Comparison of ENCODE assay signal across 9 cellular contexts in the genomic region with DNA sequence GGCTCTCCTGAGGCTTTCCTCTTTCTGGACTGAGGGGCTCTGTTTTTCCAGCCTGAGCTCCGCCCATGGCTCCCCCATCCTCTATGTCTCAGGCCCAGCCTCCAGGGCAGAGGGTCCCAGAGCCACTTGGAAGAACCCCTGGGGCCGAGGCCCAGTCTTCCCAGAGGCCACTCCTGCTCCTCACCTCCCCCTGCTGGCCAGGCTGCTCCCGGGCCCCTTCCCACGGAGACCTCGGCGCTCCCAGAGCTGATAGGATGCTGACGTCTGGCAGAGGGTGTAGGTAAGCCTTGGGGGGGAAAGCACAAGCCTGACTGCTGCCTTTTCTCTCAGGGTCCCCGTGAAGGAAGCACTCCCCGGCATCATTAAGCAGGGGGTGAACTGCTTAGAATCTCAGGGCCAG. TPM values are rescaled to one million over a fixed set of nuclear protein-coding genes. Genes with fewer than 3 reads are reported as not detected.
DNase-seq lines count a peak whose midpoint lies in the region; ATAC-seq and TF ChIP-seq lines count a peak whose summit lies in the region.
"Had no signal": no experiment of that assay in that cellular context is flagged by ENCODE, and none has a peak within 500 bp of the region (broad histone marks: within the 10 kb centered on the region; RNA-seq: fewer than 3 reads in every experiment).

No MANE protein-coding gene starts in this region.

- H3K36me3 ChIP-seq in CD8-positive, alpha-beta memory T cell (ENCODE audit: insufficient read depth, low read length) = no peaks in the 10 kb centered on the region

- peaks cover 48% of the 10 kb centered on the region for H3K27me3 ChIP-seq in AG04450 (ENCODE audit: control insufficient read depth, insufficient read depth, low read length)
- H3K27me3 ChIP-seq in CD8-positive, alpha-beta memory T cell (ENCODE audit: insufficient read depth, low read length, poor library complexity, severe bottlenecking) = no peaks in the 10 kb centered on the region

- no peaks in the 10 kb centered on the region for H3K9me3 ChIP-seq in AG04450 (ENCODE audit: control insufficient read depth, insufficient read depth, low read length)
- no peaks in the 10 kb centered on the region for H3K9me3 ChIP-seq in CD8-positive, alpha-beta memory T cell (ENCODE audit: low read length)

- H3K36me3 Mint-ChIP-seq in CD8-positive, alpha-beta memory T cell = no peaks in the 10 kb centered on the region
- H3K36me3 Mint-ChIP-seq: activated naive CD8-positive, alpha-beta T cell had no signal

- no peaks in the 10 kb centered on the region for H3K4me1 ChIP-seq in CD8-positive, alpha-beta memory T cell (ENCODE audit: insufficient read depth, low read length)

- H3K27ac ChIP-seq in AG04450 (ENCODE audit: low read depth, low read length) (no peak overlapping the region), VCaP (peak overlapping the region; percentile 1; the same call in 1 of the 2 replicates)
- no peak overlapping the region for H3K27ac ChIP-seq in CD8-positive, alpha-beta memory T cell (ENCODE audit: low read depth, low read length)

- POLR2A ChIA-PET in AG04450 (lab: Yijun Ruan, JAX) = no interaction called here
- POLR2A ChIA-PET in CD8-positive, alpha-beta memory T cell (lab: Charles Lee) = no interaction called here

- ATAC-seq in GM18498 (IDR thresholded peaks at IDR 0.05; ENCODE audit: unreplicated experiment) (no peak), HG03045 (IDR thresholded peaks at IDR 0.05; ENCODE audit: unreplicated experiment) (no peak)

- H3K27me3 Mint-ChIP-seq in CD8-positive, alpha-beta memory T cell = peaks cover 17 to 18% of the 10 kb centered on the region in 2 donors

- H3K4me3 ChIP-seq in AG04450 (ENCODE audit: low read depth, low read length) = no peak overlapping the region
- H3K4me3 ChIP-seq in CD8-positive, alpha-beta memory T cell (ENCODE audit: low read length) = no peak overlapping the region

- no peaks in the 10 kb centered on the region for H3K4me1 Mint-ChIP-seq in CD8-positive, alpha-beta memory T cell

- no peak overlapping the region for H3K27ac Mint-ChIP-seq in CD8-positive, alpha-beta memory T cell
- H3K27ac Mint-ChIP-seq: activated naive CD8-positive, alpha-beta T cell had no signal

- TF ChIP-seq CTCF in AG04450 (IDR thresholded peaks at IDR 0.05; ENCODE audit: low read depth, low read length) (peak; percentile 75), GM12872 (IDR thresholded peaks at IDR 0.05; ENCODE audit: insufficient read depth, low read depth, low read length) (peak; percentile 65), VCaP (conservative IDR thresholded peaks at IDR 0.05) (peak; percentile 47)

- DNase-seq in AG04450 (ENCODE audit: low read depth, low spot score) = no peak
- peak; percentile 9 for DNase-seq in iris pigment epithelial cell (ENCODE audit: low read depth)
- DNase-seq in SKM-1 (lab: John Stamatoyannopoulos, UW; ENCODE audit: unreplicated experiment) = no peak
- no peak for DNase-seq in CD8-positive, alpha-beta memory T cell

- CTCF ChIA-PET in AG04450 (lab: Charles Lee) = interaction anchor here (0.7 to 5.1 kb wide), 18 partner anchors 10 to 217 kb away, joined by 3 to 76 read pairs (median 4); no protein-coding TSS in a partner anchor
- CTCF ChIA-PET in CD8-positive, alpha-beta memory T cell (lab: Charles Lee) = interaction anchor here (1.0 kb wide), 1 partner anchor 21 kb away, joined by 3 read pairs; no protein-coding TSS in a partner anchor

- no peak overlapping the region for H3K4me3 Mint-ChIP-seq in CD8-positive, alpha-beta memory T cell
- H3K4me3 Mint-ChIP-seq: activated naive CD8-positive, alpha-beta T cell had no signal

- H3K9me3 Mint-ChIP-seq in CD8-positive, alpha-beta memory T cell = no peaks in the 10 kb centered on the region

RNA-seq across cellular contexts. Expression of gene ERH, which starts 51.4 kb away (rescaled TPM):
- polyA plus RNA-seq in AG04450 (2011; rRNA removed) = 110 and 164 TPM in 2 replicates
- 115 and 148 TPM in 2 replicates for polyA minus RNA-seq in AG04450 (2011; rRNA and poly(A)+ RNA removed)
- 100 to 1,000 TPM; 406 to 410 TPM for total RNA-seq in CD8-positive, alpha-beta memory T cell
- 61.2 TPM for polyA plus RNA-seq in CD8-positive, alpha-beta memory T cell

RNA-seq across cellular contexts. Expression of gene SLC39A9, which starts 51.8 kb away (rescaled TPM):
- 69.5 and 82.2 TPM in 2 replicates for polyA plus RNA-seq in AG04450 (2011; rRNA removed)
- polyA minus RNA-seq in AG04450 (2011; rRNA and poly(A)+ RNA removed) = 173 and 176 TPM in 2 replicates
- 10 to 100 TPM; 51.3 to 53.6 TPM for total RNA-seq in CD8-positive, alpha-beta memory T cell
- polyA plus RNA-seq in CD8-positive, alpha-beta memory T cell = 18.9 TPM
